Comparison of ENCODE assay signal across 10 cellular contexts in genomic region chr20:57332105-57333089, GRCh38. TPM values are rescaled to one million over a fixed set of nuclear protein-coding genes. Genes with fewer than 3 reads are reported as not detected.
DNase-seq lines count a peak whose midpoint lies in the region; FAIRE-seq and TF ChIP-seq lines count a peak whose summit lies in the region.
"Had no signal": no experiment of that assay in that cellular context is flagged by ENCODE, and none has a peak within 500 bp of the region (broad histone marks: within the 10 kb centered on the region; RNA-seq: fewer than 3 reads in every experiment).

No MANE protein-coding gene starts in this region.

- no peaks in the 10 kb centered on the region for H3K36me3 ChIP-seq in DOHH2 (ENCODE audit: control insufficient read depth, low read length)
- H3K36me3 ChIP-seq in KMS-11 (ENCODE audit: insufficient read depth), result no peaks in the 10 kb centered on the region
- H3K36me3 ChIP-seq in liver (ENCODE audit: control insufficient read depth in 4 of 4, insufficient read depth in 3 of 4, low read depth in 1 of 4, low read length in 3 of 4), result no peaks in the 10 kb centered on the region
- no peaks in the 10 kb centered on the region for H3K36me3 ChIP-seq in kidney (ENCODE audit: control insufficient read depth in 1 of 2, insufficient read depth in 2 of 2, low read length in 2 of 2)
- H3K36me3 ChIP-seq: prostate gland had no signal

- TF ChIP-seq RAD21 in liver (IDR thresholded peaks at IDR 0.05), result peak; percentile 50 to 59

- no peak overlapping the region for H2AFZ ChIP-seq in KMS-11 (ENCODE audit: low read depth)

- H3K27me3 ChIP-seq in DOHH2 (ENCODE audit: control insufficient read depth, low read length), result no peaks in the 10 kb centered on the region
- H3K27me3 ChIP-seq in KMS-11 (ENCODE audit: insufficient read depth, low read depth), result no peaks in the 10 kb centered on the region
- peaks cover 3 to 9% (median 6%) of the 10 kb centered on the region in 4 donors for H3K27me3 ChIP-seq in liver (ENCODE audit: control insufficient read depth in 4 of 4, insufficient read depth in 4 of 4, low read length in 3 of 4)

- WGBS in liver, result 50% methylated on average over 1 of the region's 1 CpG

- no peaks in the 10 kb centered on the region for H4K20me1 ChIP-seq in DOHH2 (ENCODE audit: control insufficient read depth, insufficient read depth, low read depth, low read length)
- H4K20me1 ChIP-seq in KMS-11 (ENCODE audit: insufficient read depth), result no peaks in the 10 kb centered on the region

- peak overlapping the region; percentile 29; the same call in 1 of the 2 replicates for H3K4me2 ChIP-seq in DOHH2 (ENCODE audit: low read length)
- H3K4me2 ChIP-seq in KMS-11, result no peak overlapping the region

- no peak overlapping the region for H3K27ac ChIP-seq in DOHH2 (ENCODE audit: low read depth, low read length)
- H3K27ac ChIP-seq in KMS-11, result no peak overlapping the region
- no peak overlapping the region for H3K27ac ChIP-seq in VCaP
- no peak overlapping the region for H3K27ac ChIP-seq in liver (ENCODE audit: low read depth in 1 of 2, low read length in 2 of 2)
- no peak overlapping the region for H3K27ac ChIP-seq in kidney (ENCODE audit: low read depth in 2 of 2, low read length in 2 of 2)
- H3K27ac ChIP-seq: prostate gland had no signal

- H3K9ac ChIP-seq in KMS-11 (no peak overlapping the region), liver (ENCODE audit: low read depth in 1 of 2, low read length in 2 of 2) (no peak overlapping the region), kidney (ENCODE audit: low read length in 2 of 2) (no peak overlapping the region)

- DNase-seq in posterior vena cava (ENCODE audit: low spot score), result no peak
- no peak for DNase-seq in anterior cingulate cortex (lab: John Stamatoyannopoulos, UW)
- no peak for DNase-seq in kidney
- DNase-seq: activated CD8-positive, alpha-beta memory T cell treated with anti-CD3 and anti-CD28 coated beads, Interleukin-2, amount 50 U/mL, for 4 hours had no signal

- peaks cover 37% of the 10 kb centered on the region for H3K79me2 ChIP-seq in DOHH2 (ENCODE audit: control insufficient read depth, low read length)
- no peaks in the 10 kb centered on the region for H3K79me2 ChIP-seq in KMS-11 (ENCODE audit: insufficient read depth, low read depth)

- H3K4me3 ChIP-seq in DOHH2 (ENCODE audit: low read length) (no peak overlapping the region), KMS-11 (IDR thresholded peaks at IDR 0.05; ENCODE audit: insufficient read depth, low read depth, low read length) (no peak overlapping the region), liver (ENCODE audit: low read depth in 1 of 3, low read length in 3 of 3) (no peak overlapping the region), kidney (ENCODE audit: low read length in 2 of 2) (no peak overlapping the region)
- H3K4me3 ChIP-seq: prostate gland had no signal

- peaks cover 23% of the 10 kb centered on the region for H3F3A ChIP-seq in DOHH2 (ENCODE audit: control insufficient read depth, insufficient read depth)

- peak; percentile 69 for TF ChIP-seq CTCF in DOHH2 (IDR thresholded peaks at IDR 0.05; ENCODE audit: low read depth, low read length, poor library complexity, severe bottlenecking)
- peak; percentile 63 for TF ChIP-seq CTCF in KMS-11 (conservative IDR thresholded peaks at IDR 0.05; ENCODE audit: low read depth, low read length)
- peak; percentile 90 for TF ChIP-seq CTCF in VCaP (conservative IDR thresholded peaks at IDR 0.05)
- no peak for TF ChIP-seq CTCF in liver (IDR thresholded peaks at IDR 0.05; ENCODE audit: low read depth, low read length, missing input control)
- no peak for TF ChIP-seq CTCF in kidney (IDR thresholded peaks at IDR 0.05; ENCODE audit: borderline replicate concordance, extremely low read depth, insufficient read depth)

- H3K9me3 ChIP-seq in DOHH2 (ENCODE audit: control insufficient read depth, insufficient read depth, low read length), result no peaks in the 10 kb centered on the region
- no peaks in the 10 kb centered on the region for H3K9me3 ChIP-seq in liver (ENCODE audit: control insufficient read depth in 4 of 4, low read length in 3 of 4)
- H3K9me3 ChIP-seq in kidney (ENCODE audit: control insufficient read depth in 1 of 2, low read length in 2 of 2), result no peaks in the 10 kb centered on the region
- H3K9me3 ChIP-seq: prostate gland had no signal

- intact Hi-C loops in posterior vena cava (cut with DNase I), result no loop called here
- intact Hi-C loops in kidney (cut with DNase I), result no loop called here

- H3K4me1 ChIP-seq in DOHH2 (ENCODE audit: control insufficient read depth, low read length) (peaks cover 48% of the 10 kb centered on the region), KMS-11 (ENCODE audit: low read depth, poor library complexity, severe bottlenecking) (peaks cover 8% of the 10 kb centered on the region), liver (ENCODE audit: control insufficient read depth in 4 of 4, insufficient read depth in 4 of 4, low read length in 3 of 4) (no peaks in the 10 kb centered on the region), kidney (ENCODE audit: control insufficient read depth in 1 of 2, insufficient read depth in 1 of 2, low read depth in 1 of 2, low read length in 2 of 2) (no peaks in the 10 kb centered on the region)
- H3K4me1 ChIP-seq: prostate gland had no signal

- H3K9me2 ChIP-seq in DOHH2 (replicated peaks; ENCODE audit: control insufficient read depth, low read length), result no peaks in the 10 kb centered on the region

- FAIRE-seq in kidney (lab: Jason Lieb, UNC), result no peak

TF ChIP-seq in liver, 16 proteins besides CTCF, POLR2A, EP300 and RAD21 (continues in another document):
- TF ChIP-seq REST (IDR thresholded peaks at IDR 0.05) (no peak), HNF4A (conservative IDR thresholded peaks at IDR 0.05) (no peak), HNF4G (IDR thresholded peaks at IDR 0.05) (no peak), FOXA2 (IDR thresholded peaks at IDR 0.05) (no peak), JUND (IDR thresholded peaks at IDR 0.05) (no peak), FOXA1 (IDR thresholded peaks at IDR 0.05) (no peak), NR2F2 (IDR thresholded peaks at IDR 0.05) (no peak), YY1 (IDR thresholded peaks at IDR 0.05) (no peak), SP1 (IDR thresholded peaks at IDR 0.05) (no peak), TAF1 (conservative IDR thresholded peaks at IDR 0.05) (no peak), GABPA (IDR thresholded peaks at IDR 0.05 in 1 of 2, conservative IDR thresholded peaks at IDR 0.05 in 1 of 2) (no peak)
- TF ChIP-seq, protein P1, sequence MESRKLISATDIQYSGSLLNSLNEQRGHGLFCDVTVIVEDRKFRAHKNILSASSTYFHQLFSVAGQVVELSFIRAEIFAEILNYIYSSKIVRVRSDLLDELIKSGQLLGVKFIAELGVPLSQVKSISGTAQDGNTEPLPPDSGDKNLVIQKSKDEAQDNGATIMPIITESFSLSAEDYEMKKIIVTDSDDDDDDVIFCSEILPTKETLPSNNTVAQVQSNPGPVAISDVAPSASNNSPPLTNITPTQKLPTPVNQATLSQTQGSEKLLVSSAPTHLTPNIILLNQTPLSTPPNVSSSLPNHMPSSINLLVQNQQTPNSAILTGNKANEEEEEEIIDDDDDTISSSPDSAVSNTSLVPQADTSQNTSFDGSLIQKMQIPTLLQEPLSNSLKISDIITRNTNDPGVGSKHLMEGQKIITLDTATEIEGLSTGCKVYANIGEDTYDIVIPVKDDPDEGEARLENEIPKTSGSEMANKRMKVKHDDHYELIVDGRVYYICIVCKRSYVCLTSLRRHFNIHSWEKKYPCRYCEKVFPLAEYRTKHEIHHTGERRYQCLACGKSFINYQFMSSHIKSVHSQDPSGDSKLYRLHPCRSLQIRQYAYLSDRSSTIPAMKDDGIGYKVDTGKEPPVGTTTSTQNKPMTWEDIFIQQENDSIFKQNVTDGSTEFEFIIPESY (IDR thresholded peaks at IDR 0.05), result no peak
- TF ChIP-seq, protein P2, sequence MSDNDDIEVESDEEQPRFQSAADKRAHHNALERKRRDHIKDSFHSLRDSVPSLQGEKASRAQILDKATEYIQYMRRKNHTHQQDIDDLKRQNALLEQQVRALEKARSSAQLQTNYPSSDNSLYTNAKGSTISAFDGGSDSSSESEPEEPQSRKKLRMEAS (IDR thresholded peaks at IDR 0.05), result no peak

RNA-seq across cellular contexts. Expression of gene SPO11, which starts 2.8 kb away (rescaled TPM):
- total RNA-seq in liver (not detected), posterior vena cava (not detected), kidney (not detected)
- polyA plus RNA-seq in liver (not detected), kidney (ENCODE audit: insufficient read depth, low read depth, low replicate concordance) (not detected)
- total RNA-seq: M059J had no signal

RNA-seq across cellular contexts. Expression of gene RAE1, which starts 18.7 kb away (rescaled TPM):
- total RNA-seq in liver (10 to 100 TPM; 15.1 to 15.5 TPM), posterior vena cava (10 to 100 TPM; 10.6 to 14.3 TPM), kidney (19.5 TPM)
- polyA plus RNA-seq in liver (10 to 100 TPM in 1 of 2 donors, 1 to 10 TPM in 1; 10.0 to 12.0 TPM), kidney (ENCODE audit: insufficient read depth, low read depth, low replicate concordance) (26.3 TPM)

RNA-seq across cellular contexts. Expression of gene RBM38, which starts 58.8 kb away (rescaled TPM):
- total RNA-seq in liver (100 to 1,000 TPM in 1 of 2 donors, 1 to 10 TPM in 1; 4.4 to 258 TPM), posterior vena cava (10 to 100 TPM; 26.5 to 32.7 TPM), kidney (16.8 TPM)
- polyA plus RNA-seq in liver (1 to 10 TPM; 1.4 to 7.7 TPM), kidney (ENCODE audit: insufficient read depth, low read depth, low replicate concordance) (18.0 TPM)

Comparison
In these comparisons a context has a peak if more than half of its experiments do, and no peak if none do; other contexts are left out.
1. CTCF ChIP-seq: peak in DOHH2 (single experiment), KMS-11 (single experiment) and VCaP (single experiment); none in liver (single experiment) and kidney (single experiment).